Comparison of ENCODE assay signal across 34 cellular contexts in the genomic region with DNA sequence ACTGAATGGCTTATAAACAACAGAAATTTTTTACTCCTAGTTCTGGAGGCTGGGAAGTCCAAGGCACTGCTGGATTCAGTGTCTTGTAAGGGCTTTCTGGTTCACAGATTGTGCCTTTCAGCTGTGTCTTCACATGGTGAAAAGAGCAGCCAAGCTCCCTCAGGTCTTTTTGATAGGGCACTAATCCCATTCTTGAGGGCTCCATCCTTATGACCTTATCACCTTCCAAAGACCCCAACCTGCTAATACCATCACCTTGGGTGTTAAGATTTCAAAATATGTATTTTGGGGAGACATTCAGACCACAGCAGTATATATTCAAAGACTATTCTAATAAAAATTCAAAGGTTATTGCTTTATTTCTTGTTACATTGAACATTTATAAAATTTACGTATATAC.
"Had no signal": no experiment of that assay in that cellular context is flagged by ENCODE, and none has a peak within 500 bp of the region (broad histone marks: within the 10 kb centered on the region; RNA-seq: fewer than 3 reads in every experiment).

No MANE protein-coding gene starts in this region.

- H3K4me3 ChIP-seq: MG63 had no signal

- H3K36me3 ChIP-seq: MG63 had no signal

- DNase-seq: Karpas-422, Kasumi-1, MG63, MM.1S, MV-4-11, NCI-H1048, NCI-H1092, NCI-H1092 treated with DMSO at 0.1 percent for 48 hours, NCI-H1105, NCI-H1105 treated with DMSO at 0.1 percent for 48 hours, NCI-H1417, NCI-H1417 treated with DMSO at 0.1 percent for 48 hours, NCI-H1436, NCI-H1436 treated with DMSO at 0.1 percent for 48 hours, NCI-H146, NCI-H1694, NCI-H1694 treated with DMSO at 0.1 percent for 48 hours, NCI-H187, NCI-H187 treated with DMSO at 0.1 percent for 48 hours, NCI-H1930, NCI-H2029, NCI-H2029 treated with DMSO at 0.1 percent for 48 hours, NCI-H2081, NCI-H2081 treated with DMSO at 0.1 percent for 48 hours, NCI-H2107, NCI-H2171, NCI-H2171 treated with DMSO at 0.1 percent for 48 hours, NCI-H2227 treated with DMSO at 0.1 percent for 48 hours, NCI-H226, NCI-H345, NCI-H446, NCI-H446 treated with DMSO at 0.1 percent for 48 hours, NCI-H510A, NCI-H510A treated with DMSO at 0.1 percent for 48 hours had no signal

- H3K9me3 ChIP-seq: MG63 had no signal
